In the genomic region with DNA sequence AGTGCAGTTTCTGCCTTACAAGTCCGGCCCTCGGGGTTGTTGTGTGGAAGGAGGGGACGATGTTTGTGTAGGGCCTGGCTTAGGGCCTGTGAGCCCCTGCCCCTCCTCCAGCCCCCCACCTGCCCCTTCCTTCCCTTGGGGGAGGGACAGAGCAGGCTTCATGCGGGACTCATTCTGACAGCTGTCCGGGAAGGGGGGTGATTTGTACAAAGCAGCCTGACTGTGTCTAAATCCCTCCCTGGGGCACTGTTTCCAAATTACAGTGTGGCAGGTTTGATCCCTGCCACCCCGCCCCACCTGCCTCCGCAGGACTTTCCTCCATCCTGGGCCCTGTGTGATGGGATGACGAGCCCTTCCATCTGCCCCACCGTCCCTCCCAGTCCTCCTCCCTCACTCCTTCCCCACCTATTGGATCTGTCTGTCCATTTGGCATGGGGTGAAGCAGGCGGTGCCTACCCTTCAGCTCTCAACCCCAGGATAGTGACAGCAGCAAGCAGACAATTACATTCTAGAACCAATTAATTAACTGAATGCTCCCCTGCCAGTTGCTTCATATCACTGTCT, we compare ENCODE assay signal across 16 cellular contexts.
DNase-seq lines count a peak whose midpoint lies in the region; ATAC-seq and TF ChIP-seq lines count a peak whose summit lies in the region.
"Had no signal": no experiment of that assay in that cellular context is flagged by ENCODE, and none has a peak within 500 bp of the region (broad histone marks: within the 10 kb centered on the region; RNA-seq: fewer than 3 reads in every experiment).

No MANE protein-coding gene starts in this region.

- peak overlapping the region; percentile 46 for H3K27ac Mint-ChIP-seq in activated naive CD4-positive, alpha-beta T cell treated with anti-CD3 and anti-CD28 coated beads, Interleukin-2, amount 10 ng/mL, durations not matched to agents 7 days and 5 days
- peak overlapping the region; percentile 59 for H3K27ac Mint-ChIP-seq in mesothelial cell of epicardium

- no peaks in the 10 kb centered on the region for H3K36me3 Mint-ChIP-seq in activated naive CD4-positive, alpha-beta T cell treated with anti-CD3 and anti-CD28 coated beads, Interleukin-2, amount 10 ng/mL, durations not matched to agents 7 days and 5 days
- H3K36me3 Mint-ChIP-seq in mesothelial cell of epicardium = no peaks in the 10 kb centered on the region

- H3K4me3 ChIP-seq in SJCRH30 (no peak overlapping the region), tibial artery (no peak overlapping the region)
- H3K4me3 ChIP-seq: MG63 had no signal

- intact Hi-C loops in tibial artery (cut with DNase I; ENCODE audit: low total_unique reads) = no loop called here

- H3K27me3 ChIP-seq in SJCRH30 (no peaks in the 10 kb centered on the region), tibial artery (peaks cover 0 to 29% of the 10 kb centered on the region in 2 donors)
- H3K27me3 ChIP-seq: MG63 had no signal

- TF ChIP-seq CTCF in mesothelial cell of epicardium (IDR thresholded peaks at IDR 0.05; ENCODE audit: unreplicated experiment) (no peak), tibial artery (IDR thresholded peaks at IDR 0.05) (no peak)

- H3K4me1 ChIP-seq in SJCRH30 (peaks cover 36% of the 10 kb centered on the region), tibial artery (peaks cover 0 to 5% (median 0%) of the 10 kb centered on the region in 4 donors)

- H3K9me3 Mint-ChIP-seq in activated naive CD4-positive, alpha-beta T cell treated with anti-CD3 and anti-CD28 coated beads, Interleukin-2, amount 10 ng/mL, durations not matched to agents 7 days and 5 days = no peaks in the 10 kb centered on the region
- H3K9me3 Mint-ChIP-seq in mesothelial cell of epicardium = no peaks in the 10 kb centered on the region

- CTCF ChIA-PET in activated naive CD4-positive, alpha-beta T cell treated with anti-CD3 and anti-CD28 coated beads, Interleukin-2, amount 10 ng/mL, durations not matched to agents 7 days and 5 days (lab: Charles Lee) = interaction anchor here (0.6 kb wide), 1 partner anchor 19 kb away, joined by 3 read pairs; no protein-coding TSS in a partner anchor

- no peak for DNase-seq in activated naive CD4-positive, alpha-beta T cell treated with anti-CD3 and anti-CD28 coated beads, Interleukin-2, amount 10 ng/mL, durations not matched to agents 7 days and 5 days
- no peak for DNase-seq in activated naive CD4-positive, alpha-beta T cell treated with Interleukin-2 at 50 U/mL for 16 hours
- peak; percentile 90 to 93 for DNase-seq in SJCRH30
- no peak for DNase-seq in mesothelial cell of epicardium (ENCODE audit: low spot score in 2 of 2, unreplicated experiment in 2 of 2)
- no peak for DNase-seq in tibial artery
- DNase-seq in central memory CD4-positive, alpha-beta T cell = no peak
- DNase-seq: DMS79, IMR-90, Karpas-422, MG63, NCI-H1092, NCI-H1436 treated with DMSO at 0.1 percent for 48 hours, NCI-H2029, NCI-H446, SHP77 treated with DMSO at 0.1 percent for 48 hours had no signal

- no peak for ATAC-seq in GM18520 (IDR thresholded peaks at IDR 0.05; ENCODE audit: unreplicated experiment)

- no peaks in the 10 kb centered on the region for H3K9me3 ChIP-seq in SJCRH30 (replicated peaks)
- no peaks in the 10 kb centered on the region for H3K9me3 ChIP-seq in tibial artery
- H3K9me3 ChIP-seq: MG63 had no signal

- H3K4me1 Mint-ChIP-seq in activated naive CD4-positive, alpha-beta T cell treated with anti-CD3 and anti-CD28 coated beads, Interleukin-2, amount 10 ng/mL, durations not matched to agents 7 days and 5 days = peaks cover 18% of the 10 kb centered on the region
- H3K4me1 Mint-ChIP-seq in mesothelial cell of epicardium = peaks cover 47% of the 10 kb centered on the region

- no peak overlapping the region for H3K4me3 Mint-ChIP-seq in activated naive CD4-positive, alpha-beta T cell treated with anti-CD3 and anti-CD28 coated beads, Interleukin-2, amount 10 ng/mL, durations not matched to agents 7 days and 5 days
- H3K4me3 Mint-ChIP-seq in mesothelial cell of epicardium = no peak overlapping the region

- H3K27ac ChIP-seq in SJCRH30 = peak overlapping the region; percentile 63
- no peak overlapping the region for H3K27ac ChIP-seq in tibial artery

- H3K36me3 ChIP-seq in SJCRH30 (no peaks in the 10 kb centered on the region), tibial artery (no peaks in the 10 kb centered on the region)
- H3K36me3 ChIP-seq: MG63 had no signal

- H3K27me3 Mint-ChIP-seq in activated naive CD4-positive, alpha-beta T cell treated with anti-CD3 and anti-CD28 coated beads, Interleukin-2, amount 10 ng/mL, durations not matched to agents 7 days and 5 days = peaks cover 9% of the 10 kb centered on the region
- no peaks in the 10 kb centered on the region for H3K27me3 Mint-ChIP-seq in mesothelial cell of epicardium (ENCODE audit: low read depth)

Comparison
In these comparisons a context has a peak if more than half of its experiments do, and no peak if none do; other contexts are left out.
1. DNase-seq: peak in SJCRH30 (2 of 2); none in activated naive CD4-positive, alpha-beta T cell treated with anti-CD3 and anti-CD28 coated beads, Interleukin-2, amount 10 ng/mL, durations not matched to agents 7 days and 5 days (single experiment), activated naive CD4-positive, alpha-beta T cell treated with Interleukin-2 at 50 U/mL for 16 hours (single experiment), mesothelial cell of epicardium (0 of 2), tibial artery (0 of 2) and central memory CD4-positive, alpha-beta T cell (single experiment).